24 cellular contexts compared by ENCODE assay signal in genomic region chr3:172143739-172144497, GRCh38.
DNase-seq lines count a peak whose midpoint lies in the region; ATAC-seq and TF ChIP-seq lines count a peak whose summit lies in the region.
"Had no signal": no experiment of that assay in that cellular context is flagged by ENCODE, and none has a peak within 500 bp of the region (broad histone marks: within the 10 kb centered on the region; RNA-seq: fewer than 3 reads in every experiment).

No MANE protein-coding gene starts in this region.

- CTCF ChIA-PET in HEK293 (lab: Yijun Ruan, JAX): no interaction called here
- CTCF ChIA-PET in CD4-positive, alpha-beta T cell (lab: Charles Lee): no interaction called here

- no peak overlapping the region for H3K4me3 Mint-ChIP-seq in CD14-positive monocyte
- H3K4me3 Mint-ChIP-seq in nephron progenitor cell: no peak overlapping the region
- no peak overlapping the region for H3K4me3 Mint-ChIP-seq in CD4-positive, alpha-beta T cell
- H3K4me3 Mint-ChIP-seq: CD8-positive, alpha-beta T cell; endodermal cell had no signal

- TF ChIP-seq CTCF in CD14-positive monocyte (IDR thresholded peaks at IDR 0.05): no peak
- TF ChIP-seq CTCF in HEK293 (tag by site-specific recombination; IDR thresholded peaks at IDR 0.05): no peak
- TF ChIP-seq CTCF in brain microvascular endothelial cell (IDR thresholded peaks at IDR 0.05; ENCODE audit: low read depth, low read length, missing control alignments): no peak
- TF ChIP-seq CTCF in nephron progenitor cell (IDR thresholded peaks at IDR 0.05): no peak
- TF ChIP-seq CTCF in CD4-positive, alpha-beta T cell (IDR thresholded peaks at IDR 0.05): no peak
- no peak for TF ChIP-seq CTCF in psoas muscle (IDR thresholded peaks at IDR 0.05)

- H3K36me3 Mint-ChIP-seq in CD14-positive monocyte: peaks cover 4 to 26% of the 10 kb centered on the region in 2 donors
- H3K36me3 Mint-ChIP-seq in nephron progenitor cell (ENCODE audit: low read depth): peaks cover 46% of the 10 kb centered on the region
- H3K36me3 Mint-ChIP-seq in CD4-positive, alpha-beta T cell (ENCODE audit: low read depth): no peaks in the 10 kb centered on the region
- H3K36me3 Mint-ChIP-seq: CD8-positive, alpha-beta T cell had no signal

- DNase-seq in CD14-positive monocyte (ENCODE audit: low spot score) (no peak), brain microvascular endothelial cell (no peak), nephron progenitor cell (no peak), activated T-cell treated with anti-CD3 and anti-CD28 coated beads for 4 hours (no peak), psoas muscle (no peak)
- DNase-seq in CD4-positive, alpha-beta T cell: no peak
- DNase-seq: activated CD4-positive, alpha-beta T cell treated with anti-CD3 and anti-CD28 coated beads, Interleukin-2, amount 50 U/mL, for 1 hour; activated gamma-delta T cell treated with Interleukin-2 at 50 U/mL for 16 hours; CD8-positive, alpha-beta T cell; colonic mucosa; DMS53; endodermal cell; GF-D8; NCI-H1048; NCI-H1930; NCI-H82; nucleus accumbens; stimulated activated CD4-positive, alpha-beta T cell treated with anti-CD3 and anti-CD28 coated beads, Interleukin-15, amount 100 ng/mL, for 24 hours; stimulated activated CD8-positive, alpha-beta memory T cell treated with anti-CD3 and anti-CD28 coated beads, Interleukin-4, amount 100 ng/mL, for 48 hours; uterus had no signal

- H3K4me1 ChIP-seq in HEK293 (ENCODE audit: control insufficient read depth, insufficient read depth, low read length): peaks cover 7% of the 10 kb centered on the region
- H3K4me1 ChIP-seq in psoas muscle: peaks cover 64% of the 10 kb centered on the region

- intact Hi-C loops in CD14-positive monocyte (cut with micrococcal nuclease) (loop anchor here in 1 of 2 donors (5.0 kb wide), 1 partner anchor 38 kb away; no protein-coding TSS in a partner anchor), psoas muscle (cut with DNase I) (no loop called here)
- intact Hi-C loops in CD4-positive, alpha-beta T cell (cut with DNase I, micrococcal nuclease): no loop called here

- in situ Hi-C loops in brain microvascular endothelial cell (cut with HindIII; ENCODE audit: low pct_ligation_motif_present, low sequenced_read_pairs): no loop called here

- H3K36me3 ChIP-seq in HEK293 (ENCODE audit: control insufficient read depth in 2 of 2, insufficient read depth in 1 of 2, low read length in 2 of 2) (no peaks in the 10 kb centered on the region), brain microvascular endothelial cell (replicated peaks) (peaks cover 14% of the 10 kb centered on the region), psoas muscle (ENCODE audit: insufficient read depth in 1 of 2, low read depth in 1 of 2) (no peaks in the 10 kb centered on the region)
- H3K36me3 ChIP-seq: colonic mucosa, right atrium auricular region, uterus had no signal

- peaks cover 84% of the 10 kb centered on the region for H3K4me1 Mint-ChIP-seq in CD14-positive monocyte
- peaks cover 72% of the 10 kb centered on the region for H3K4me1 Mint-ChIP-seq in nephron progenitor cell
- peaks cover 42% of the 10 kb centered on the region for H3K4me1 Mint-ChIP-seq in CD4-positive, alpha-beta T cell (ENCODE audit: low read depth)

- no peaks in the 10 kb centered on the region for H3K9me3 ChIP-seq in HEK293 (ENCODE audit: control insufficient read depth, insufficient read depth, low read depth, low read length)
- H3K9me3 ChIP-seq in CD4-positive, alpha-beta T cell (ENCODE audit: control insufficient read depth, low read length): no peaks in the 10 kb centered on the region
- H3K9me3 ChIP-seq in psoas muscle: no peaks in the 10 kb centered on the region
- H3K9me3 ChIP-seq: colonic mucosa, right atrium auricular region, uterus had no signal

- POLR2A ChIA-PET in HEK293 (lab: Yijun Ruan, JAX): no interaction called here
- POLR2A ChIA-PET in CD4-positive, alpha-beta T cell (lab: Charles Lee): no interaction called here

- H3K27ac Mint-ChIP-seq in CD14-positive monocyte: peak overlapping the region; percentile 87 to 95 (median 91)
- peak overlapping the region; percentile 44 for H3K27ac Mint-ChIP-seq in nephron progenitor cell
- no peak overlapping the region for H3K27ac Mint-ChIP-seq in CD4-positive, alpha-beta T cell
- H3K27ac Mint-ChIP-seq: CD8-positive, alpha-beta T cell; endodermal cell had no signal

- ATAC-seq in CD4-positive, alpha-beta T cell (ENCODE audit: poor library complexity): no peak
- ATAC-seq in psoas muscle: no peak
- ATAC-seq: CD8-positive, alpha-beta T cell had no signal

- 93 to 95% (median 94%) methylated on average over 14 of the region's 14 CpGs for WGBS in psoas muscle, 3 donors

- H3K27me3 ChIP-seq in brain microvascular endothelial cell (replicated peaks) (no peaks in the 10 kb centered on the region), psoas muscle (ENCODE audit: insufficient read depth in 3 of 3, low read length in 2 of 3) (no peaks in the 10 kb centered on the region)
- H3K27me3 ChIP-seq in CD4-positive, alpha-beta T cell (ENCODE audit: control insufficient read depth, insufficient read depth, low read length): no peaks in the 10 kb centered on the region
- H3K27me3 ChIP-seq: colonic mucosa, right atrium auricular region, SJSA1, uterus had no signal

- no peak overlapping the region for H3K4me3 ChIP-seq in HEK293 (ENCODE audit: low read depth, low read length)
- no peak overlapping the region for H3K4me3 ChIP-seq in brain microvascular endothelial cell (ENCODE audit: low read depth, low read length)
- no peak overlapping the region for H3K4me3 ChIP-seq in psoas muscle
- H3K4me3 ChIP-seq: colonic mucosa, lung, right atrium auricular region, SJSA1, uterus had no signal

- H3K9me3 Mint-ChIP-seq in CD14-positive monocyte: peaks cover 0 to 4% (median 0%) of the 10 kb centered on the region in 7 donors
- H3K9me3 Mint-ChIP-seq in nephron progenitor cell: peaks cover 5% of the 10 kb centered on the region
- no peaks in the 10 kb centered on the region for H3K9me3 Mint-ChIP-seq in CD4-positive, alpha-beta T cell
- H3K9me3 Mint-ChIP-seq: CD8-positive, alpha-beta T cell; endodermal cell had no signal

- H3K27me3 Mint-ChIP-seq in CD14-positive monocyte (ENCODE audit: low read depth in 3 of 3) (no peaks in the 10 kb centered on the region), nephron progenitor cell (ENCODE audit: low read depth, poor library complexity) (no peaks in the 10 kb centered on the region)
- no peaks in the 10 kb centered on the region for H3K27me3 Mint-ChIP-seq in CD4-positive, alpha-beta T cell

- no peak overlapping the region for H3K27ac ChIP-seq in HEK293 (ENCODE audit: extremely low read depth, low read depth, low read length)
- H3K27ac ChIP-seq in brain microvascular endothelial cell: peak overlapping the region; percentile 81
- no peak overlapping the region for H3K27ac ChIP-seq in CD4-positive, alpha-beta T cell (ENCODE audit: low read depth, low read length)
- no peak overlapping the region for H3K27ac ChIP-seq in psoas muscle
- H3K27ac ChIP-seq: right atrium auricular region, SJSA1 had no signal

TF ChIP-seq in HEK293, 187 proteins besides CTCF, POLR2A, EP300 and RAD21 (continues in another document):
- TF ChIP-seq, protein P1, sequence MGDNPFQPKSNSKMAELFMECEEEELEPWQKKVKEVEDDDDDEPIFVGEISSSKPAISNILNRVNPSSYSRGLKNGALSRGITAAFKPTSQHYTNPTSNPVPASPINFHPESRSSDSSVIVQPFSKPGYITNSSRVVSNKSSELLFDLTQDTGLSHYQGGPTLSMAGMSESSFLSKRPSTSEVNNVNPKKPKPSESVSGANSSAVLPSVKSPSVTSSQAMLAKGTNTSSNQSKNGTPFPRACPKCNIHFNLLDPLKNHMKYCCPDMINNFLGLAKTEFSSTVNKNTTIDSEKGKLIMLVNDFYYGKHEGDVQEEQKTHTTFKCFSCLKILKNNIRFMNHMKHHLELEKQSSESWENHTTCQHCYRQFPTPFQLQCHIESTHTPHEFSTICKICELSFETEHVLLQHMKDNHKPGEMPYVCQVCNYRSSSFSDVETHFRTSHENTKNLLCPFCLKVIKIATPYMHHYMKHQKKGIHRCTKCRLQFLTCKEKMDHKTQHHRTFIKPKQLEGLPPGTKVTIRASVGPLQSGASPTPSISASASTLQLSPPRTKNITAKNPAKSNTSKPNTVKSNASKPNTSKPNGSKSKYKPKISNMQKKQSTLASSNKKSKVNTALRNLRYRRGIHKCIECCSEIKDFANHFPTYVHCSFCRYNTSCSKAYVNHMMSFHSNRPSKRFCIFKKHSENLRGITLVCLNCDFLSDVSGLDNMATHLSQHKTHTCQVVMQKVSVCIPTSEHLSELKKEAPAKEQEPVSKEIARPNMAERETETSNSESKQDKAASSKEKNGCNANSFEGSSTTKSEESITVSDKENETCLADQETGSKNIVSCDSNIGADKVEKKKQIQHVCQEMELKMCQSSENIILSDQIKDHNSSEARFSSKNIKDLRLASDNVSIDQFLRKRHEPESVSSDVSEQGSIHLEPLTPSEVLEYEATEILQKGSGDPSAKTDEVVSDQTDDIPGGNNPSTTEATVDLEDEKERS (tag by site-specific recombination; IDR thresholded peaks at IDR 0.05): no peak
- TF ChIP-seq ZNF654 (tag by site-specific recombination; IDR thresholded peaks at IDR 0.05; ENCODE audit: low read depth) (peak; percentile 58), ZNF501 (tag by site-specific recombination; IDR thresholded peaks at IDR 0.05) (peak; percentile 75)
